Comparison of ENCODE assay signal across 1 cellular context in genomic region chr19:47315125-47315821, GRCh38.
TF ChIP-seq lines count a peak whose summit lies in the region.

No MANE protein-coding gene starts in this region.

TF ChIP-seq in K562, 482 proteins besides CTCF, POLR2A, EP300 and RAD21 (continued from another document and continues in another):
- no peak for TF ChIP-seq BCLAF1 (IDR thresholded peaks at IDR 0.05; ENCODE audit: borderline replicate concordance in 1 of 2, control insufficient read depth in 1 of 2, low read depth in 2 of 2, low read length in 1 of 2)
- no peak for TF ChIP-seq NFXL1 (CRISPR knock-in tag; IDR thresholded peaks at IDR 0.05)
- TF ChIP-seq PHB (CRISPR knock-in tag; IDR thresholded peaks at IDR 0.05): no peak
- TF ChIP-seq ZNF143 (CRISPR knock-in tag; IDR thresholded peaks at IDR 0.05): no peak
- TF ChIP-seq BCL6 (CRISPR knock-in tag; IDR thresholded peaks at IDR 0.05): no peak
- TF ChIP-seq HMBOX1 (IDR thresholded peaks at IDR 0.05): peak; percentile 80
- TF ChIP-seq ATF4 (CRISPR knock-in tag; IDR thresholded peaks at IDR 0.05): no peak
- no peak for TF ChIP-seq MLX (CRISPR knock-in tag; conservative IDR thresholded peaks at IDR 0.05)
- peak; percentile 98 for TF ChIP-seq ATF3 (IDR thresholded peaks at IDR 0.05)
- peak; percentile 92; the same call in 1 of the 2 replicates for TF ChIP-seq ATF3 (CRISPR knock-in tag; conservative IDR thresholded peaks at IDR 0.05)
- TF ChIP-seq U2AF2 (optimal IDR thresholded peaks at IDR 0.05; ENCODE audit: low read depth, low read length): no peak
- TF ChIP-seq C11orf30 (IDR thresholded peaks at IDR 0.05; ENCODE audit: low read depth): peak; percentile 89
- no peak; the same call in 1 of the 2 replicates for TF ChIP-seq CUX1 (CRISPR knock-in tag; IDR thresholded peaks at IDR 0.05)
- no peak for TF ChIP-seq ZNF431 (CRISPR knock-in tag; IDR thresholded peaks at IDR 0.05)
- TF ChIP-seq VEZF1 (CRISPR knock-in tag; IDR thresholded peaks at IDR 0.05): peak; percentile 94
- no peak for TF ChIP-seq IRF1 (CRISPR knock-in tag; IDR thresholded peaks at IDR 0.05; ENCODE audit: borderline replicate concordance)
- TF ChIP-seq PPARD (CRISPR knock-in tag; IDR thresholded peaks at IDR 0.05): no peak
- TF ChIP-seq HBP1 (CRISPR knock-in tag; IDR thresholded peaks at IDR 0.05): no peak
- TF ChIP-seq MXI1 (IDR thresholded peaks at IDR 0.05; ENCODE audit: low read depth, low read length): no peak
- no peak for TF ChIP-seq FOXA1 (IDR thresholded peaks at IDR 0.05; ENCODE audit: borderline replicate concordance)
- 0 out of 2 replicates have a peak, but pooled peaks have one; percentile 12 for TF ChIP-seq ZBTB40 (IDR thresholded peaks at IDR 0.05)
- no peak for TF ChIP-seq ZBTB40 (CRISPR knock-in tag; IDR thresholded peaks at IDR 0.05)
- peak; percentile 98 for TF ChIP-seq CEBPG (CRISPR knock-in tag; IDR thresholded peaks at IDR 0.05)
- TF ChIP-seq CEBPG (tag; conservative IDR thresholded peaks at IDR 0.05 in 1 of 2, IDR thresholded peaks at IDR 0.05 in 1 of 2): peak; percentile 96 to 99
- no peak for TF ChIP-seq CBFA2T2 (conservative IDR thresholded peaks at IDR 0.05)
- TF ChIP-seq CREB3 (tag; conservative IDR thresholded peaks at IDR 0.05; ENCODE audit: low read depth): 0 out of 2 replicates have a peak, but pooled peaks have one; percentile 45
